ENCODE assay signal across 24 cellular contexts in genomic region chr2:74679615-74680014, GRCh38. TPM values are rescaled to one million over a fixed set of nuclear protein-coding genes. Genes with fewer than 3 reads are reported as not detected.
"Had no signal": no experiment of that assay in that cellular context is flagged by ENCODE, and none has a peak within 500 bp of the region (broad histone marks: within the 10 kb centered on the region; RNA-seq: fewer than 3 reads in every experiment).

No MANE protein-coding gene starts in this region.

- H3K4me3 ChIP-seq: coronary artery, dorsolateral prefrontal cortex, esophagus squamous epithelium, gastrocnemius medialis, heart right ventricle, left lung, lower lobe of right lung, mucosa of descending colon had no signal

- ATAC-seq: gastrocnemius medialis, left lung, left ventricle myocardium superior, lower lobe of right lung, mucosa of descending colon had no signal

- H3K27ac ChIP-seq: coronary artery, dorsolateral prefrontal cortex, esophagus squamous epithelium, gastrocnemius medialis, heart right ventricle, left lung, lower lobe of right lung had no signal

- DNase-seq: dermis blood vessel endothelial cell; dorsolateral prefrontal cortex; effector CD4-positive, alpha-beta T cell; effector memory CD4-positive, alpha-beta T cell; esophagus squamous epithelium; foreskin fibroblast; foreskin melanocyte; gastrocnemius medialis; glutamatergic neuron; head of caudate nucleus; heart right ventricle; hippocampal formation; left cardiac atrium; left ventricle myocardium superior; lower lobe of right lung; mesenchymal stem cell; mucosa of descending colon; naive B cell had no signal

- H3K27me3 ChIP-seq: dorsolateral prefrontal cortex, esophagus squamous epithelium, gastrocnemius medialis, heart right ventricle, left lung had no signal

- H3K9me3 ChIP-seq: esophagus squamous epithelium, gastrocnemius medialis, heart right ventricle, left lung, lower lobe of right lung, mucosa of descending colon had no signal

- H3K4me1 ChIP-seq: esophagus squamous epithelium, gastrocnemius medialis, heart right ventricle, left lung, lower lobe of right lung had no signal

RNA-seq across cellular contexts. Expression of gene M1AP, which starts 31.5 kb away (rescaled TPM):
- total RNA-seq: dermis blood vessel endothelial cell, endothelial cell of umbilical vein, glomerular endothelial cell, left ventricle myocardium superior, lung microvascular endothelial cell, myocyte had no signal
